In genomic region chr6:31737315-31738047, GRCh38 we compare ENCODE assay signal across 9 cellular contexts. TPM values are rescaled to one million over a fixed set of nuclear protein-coding genes. Genes with fewer than 3 reads are reported as not detected.
DNase-seq lines count a peak whose midpoint lies in the region; ATAC-seq and TF ChIP-seq lines count a peak whose summit lies in the region.
"Had no signal": no experiment of that assay in that cellular context is flagged by ENCODE, and none has a peak within 500 bp of the region (broad histone marks: within the 10 kb centered on the region; RNA-seq: fewer than 3 reads in every experiment).

No MANE protein-coding gene starts in this region.

- H3K27me3 ChIP-seq in GM23248 (replicated peaks; ENCODE audit: insufficient read depth) (no peaks in the 10 kb centered on the region), body of pancreas (no peaks in the 10 kb centered on the region), mucosa of rectum (ENCODE audit: control insufficient read depth in 2 of 2, insufficient read depth in 2 of 2, low read length in 2 of 2) (no peaks in the 10 kb centered on the region)

- no peaks in the 10 kb centered on the region for H3K9me3 ChIP-seq in GM23248 (ENCODE audit: low read depth)
- no peaks in the 10 kb centered on the region for H3K9me3 ChIP-seq in body of pancreas
- no peaks in the 10 kb centered on the region for H3K9me3 ChIP-seq in mucosa of rectum (ENCODE audit: control insufficient read depth in 2 of 2, low read length in 2 of 2)

- 77 to 79% methylated on average over 5 to 7 of the region's 7 CpGs for whole genome bisulfite sequencing in GM23248 (ENCODE audit: low coverage in 1 of 2, low lambda C conversion rate in 2 of 2, missing lambda C conversion rate in 2 of 2), 2 experiments
- 40 to 48% methylated on average over 6 to 7 of the region's 7 CpGs for WGBS in body of pancreas, 2 donors

- peak overlapping the region; percentile 98 for H3K4me2 ChIP-seq in GM23248 (ENCODE audit: unreplicated experiment)

- H3K36me3 ChIP-seq in GM23248 (ENCODE audit: low read depth) (peaks cover 14% of the 10 kb centered on the region), body of pancreas (replicated peaks in 1 of 2; ENCODE audit: insufficient read depth in 1 of 2, low read depth in 2 of 2) (peaks cover 3% of the 10 kb centered on the region in 2 donors), mucosa of rectum (ENCODE audit: control insufficient read depth in 2 of 2, insufficient read depth in 2 of 2, low read length in 2 of 2) (peaks cover 16 to 23% of the 10 kb centered on the region in 2 donors)

- TF ChIP-seq POLR2A in body of pancreas (IDR thresholded peaks at IDR 0.05) = no peak

- H3K9ac ChIP-seq in GM23248 (peak overlapping the region; percentile 74), mucosa of rectum (ENCODE audit: low read depth in 1 of 2, low read length in 2 of 2) (peak overlapping the region; percentile 54 to 72)

- H3K79me2 ChIP-seq in GM23248 (ENCODE audit: insufficient read depth) = peaks cover 51% of the 10 kb centered on the region

- in situ Hi-C loops in GM23248 (cut with MboI) = no loop called here

- intact Hi-C loops in body of pancreas (cut with DNase I) = no loop called here

- ATAC-seq in body of pancreas (no peak), HG03354 (IDR thresholded peaks at IDR 0.05; ENCODE audit: poor library complexity, severe bottlenecking, unreplicated experiment) (no peak)

- peak overlapping the region; percentile 81 for H2AFZ ChIP-seq in GM23248

- H3F3A ChIP-seq in GM23248 (ENCODE audit: insufficient read depth) = peaks cover 49% of the 10 kb centered on the region

- no peaks in the 10 kb centered on the region for H3K9me2 ChIP-seq in GM23248 (ENCODE audit: insufficient read depth)

- peak overlapping the region; percentile 87 for H3K27ac ChIP-seq in GM23248
- peak overlapping the region; percentile 86 to 93 (median 90) for H3K27ac ChIP-seq in body of pancreas
- H3K27ac ChIP-seq in mucosa of rectum (ENCODE audit: low read depth in 2 of 2, low read length in 2 of 2) = peak overlapping the region; percentile 96 to 97

- DNase-seq in GM23248 (no peak), NCI-H69 (lab: John Stamatoyannopoulos, UW) (peak; percentile 87), body of pancreas (peak in 1 of 4 donors; percentile 25), NCI-H524 treated with DMSO at 0.1 percent for 48 hours (lab: John Stamatoyannopoulos, UW) (no peak), middle frontal gyrus (ENCODE audit: extremely low spot score, low spot score) (no peak), NCI-H2107 treated with DMSO at 0.1 percent for 48 hours (lab: John Stamatoyannopoulos, UW; ENCODE audit: unreplicated experiment) (no peak)

- H3K4me1 ChIP-seq in GM23248 (ENCODE audit: insufficient read depth) = peaks cover 43% of the 10 kb centered on the region
- H3K4me1 ChIP-seq in body of pancreas = peaks cover 58% of the 10 kb centered on the region
- H3K4me1 ChIP-seq in mucosa of rectum (ENCODE audit: control insufficient read depth in 2 of 2, insufficient read depth in 2 of 2, low read length in 2 of 2) = peaks cover 44 to 46% of the 10 kb centered on the region in 2 donors

- no peaks in the 10 kb centered on the region for H4K20me1 ChIP-seq in GM23248 (ENCODE audit: insufficient read depth)

- no peak for TF ChIP-seq CTCF in body of pancreas (IDR thresholded peaks at IDR 0.05)

- H3K4me3 ChIP-seq in GM23248 (peak overlapping the region; percentile 58), body of pancreas (no peak overlapping the region), mucosa of rectum (ENCODE audit: low read length in 2 of 2) (peak overlapping the region; percentile 2 to 87)

RNA-seq across cellular contexts. Expression of gene CLIC1, which starts 1.2 kb away (rescaled TPM):
- 447 and 576 TPM in 2 replicates for total RNA-seq in GM23248 (2014; rRNA removed; shearing (Covaris generic))
- polyA plus RNA-seq in GM23248 (2016; fragmentation: Nextera tagmentation; extraction: Ambion mirVana) = 784 and 791 TPM in 2 replicates
- 10 to 100 TPM; 68.9 to 92.9 TPM for total RNA-seq in body of pancreas

RNA-seq across cellular contexts. Expression of gene MSH5, which starts 2.3 kb away (rescaled TPM):
- total RNA-seq in GM23248 (2014; rRNA removed; shearing (Covaris generic)) = 4.3 and 7.1 TPM in 2 replicates
- 2.0 and 2.9 TPM in 2 replicates for polyA plus RNA-seq in GM23248 (2016; fragmentation: Nextera tagmentation; extraction: Ambion mirVana)
- 10 to 100 TPM in 1 of 2 donors, 1 to 10 TPM in 1; 6.7 to 12.9 TPM for total RNA-seq in body of pancreas

RNA-seq across cellular contexts. Expression of gene DDAH2, which starts 8.4 kb away (rescaled TPM):
- total RNA-seq in GM23248 (2014; rRNA removed; shearing (Covaris generic)) = 76.6 and 93.3 TPM in 2 replicates
- 77.7 and 90.2 TPM in 2 replicates for polyA plus RNA-seq in GM23248 (2016; fragmentation: Nextera tagmentation; extraction: Ambion mirVana)
- total RNA-seq in body of pancreas = 10 to 100 TPM; 23.6 to 40.5 TPM

RNA-seq across cellular contexts. Expression of gene MPIG6B, which starts 14.3 kb away (rescaled TPM):
- total RNA-seq in GM23248 (2014; rRNA removed; shearing (Covaris generic)) = not detected in 2 replicates
- polyA plus RNA-seq in GM23248 (2016; fragmentation: Nextera tagmentation; extraction: Ambion mirVana) = not detected in 2 replicates
- total RNA-seq in body of pancreas = not detected

RNA-seq across cellular contexts. Expression of gene LY6G6C, which starts 15.9 kb away (rescaled TPM):
- not detected in 2 replicates for total RNA-seq in GM23248 (2014; rRNA removed; shearing (Covaris generic))
- not detected in 2 replicates for polyA plus RNA-seq in GM23248 (2016; fragmentation: Nextera tagmentation; extraction: Ambion mirVana)
- total RNA-seq in body of pancreas = not detected
- total RNA-seq: activated CD8-positive, alpha-beta memory T cell treated with anti-CD3 and anti-CD28 coated beads for 36 hours had no signal

Comparison
In these comparisons a context has a peak if more than half of its experiments do, and no peak if none do; other contexts are left out.
1. H3K4me3 ChIP-seq: peak in GM23248 (single experiment) and mucosa of rectum (2 of 2); none in body of pancreas (0 of 2).
2. Peak in every context shown above with its lines, with median percentiles within 50 percentile points of each other: H3K27ac ChIP-seq.